8 cellular contexts compared by ENCODE assay signal in the genomic region with DNA sequence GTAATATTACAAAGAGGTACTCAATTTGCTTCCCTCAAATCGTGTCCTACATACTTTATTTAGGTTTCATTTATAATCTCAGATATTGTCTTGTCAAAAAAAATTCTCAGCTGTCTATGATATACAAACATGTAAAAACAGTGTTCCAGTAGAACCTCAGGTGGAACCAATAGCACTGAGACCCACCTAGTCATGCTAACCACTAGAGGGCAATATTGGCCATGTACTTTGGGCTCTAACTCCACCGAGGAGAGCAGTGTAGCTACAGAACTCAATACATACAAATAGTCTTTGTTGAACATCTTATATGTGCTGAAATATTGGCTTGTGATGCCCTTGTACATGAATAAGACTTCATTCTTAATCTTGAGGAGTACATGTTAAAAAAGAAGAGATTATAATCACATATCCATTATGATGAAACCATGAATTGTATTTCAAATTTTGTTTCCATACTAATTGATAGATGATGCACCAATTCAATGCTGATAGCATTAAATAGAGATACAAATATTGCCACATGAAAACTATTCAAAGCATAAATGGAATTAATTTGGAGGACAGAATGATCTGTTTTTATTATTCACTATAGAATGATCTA.
A peak's percentile ranks its signal among the peaks of the same experiment; 100 is the strongest.
DNase-seq lines count a peak whose midpoint lies in the region; ATAC-seq and TF ChIP-seq lines count a peak whose summit lies in the region.

No MANE protein-coding gene starts in this region.

- CTCF ChIA-PET in Calu3 (lab: Charles Lee), result interaction anchor here (0.7 to 0.8 kb wide), 2 partner anchors 251 to 399 kb away, joined by 4 to 7 read pairs; no protein-coding TSS in a partner anchor

- DNase-seq in Calu3 (peak; percentile 20), NCI-H82 (lab: John Stamatoyannopoulos, UW) (peak; percentile 85), choroid plexus epithelial cell (ENCODE audit: low read depth) (peak; percentile 86), lung microvascular endothelial cell (ENCODE audit: low read depth in 2 of 2) (peak; percentile 69 to 74), GOT3 (lab: John Stamatoyannopoulos, UW) (no peak)
- DNase-seq in stimulated activated effector memory CD8-positive, alpha-beta T cell treated with anti-CD3 and anti-CD28 coated beads, Interleukin-12 subunit alpha, Interleukin-12 subunit beta, amount 100 ng/mL, for 72 hours (ENCODE audit: low spot score in 2 of 2), result no peak

- H3K27ac Mint-ChIP-seq in Calu3 (ENCODE audit: unreplicated experiment), result no peak overlapping the region
- no peak overlapping the region for H3K27ac Mint-ChIP-seq in stimulated activated effector memory CD8-positive, alpha-beta T cell treated with anti-CD3 and anti-CD28 coated beads, Interleukin-12 subunit alpha, Interleukin-12 subunit beta, amount 100 ng/mL, for 72 hours

- peak; percentile 19 for TF ChIP-seq CTCF in Calu3 (IDR thresholded peaks at IDR 0.05; ENCODE audit: unreplicated experiment)
- peak; percentile 93 for TF ChIP-seq CTCF in choroid plexus epithelial cell (conservative IDR thresholded peaks at IDR 0.05; ENCODE audit: low read depth, low read length)

- intact Hi-C loops in Calu3 (cut with micrococcal nuclease; ENCODE audit: unreplicated experiment), result loop anchor here (1.0 kb wide), 1 partner anchor 400 kb away; no protein-coding TSS in a partner anchor

- H3K4me3 Mint-ChIP-seq in Calu3 (ENCODE audit: low read depth, unreplicated experiment), result no peak overlapping the region
- H3K4me3 Mint-ChIP-seq in stimulated activated effector memory CD8-positive, alpha-beta T cell treated with anti-CD3 and anti-CD28 coated beads, Interleukin-12 subunit alpha, Interleukin-12 subunit beta, amount 100 ng/mL, for 72 hours, result no peak overlapping the region

- no peaks in the 10 kb centered on the region for H3K9me3 Mint-ChIP-seq in Calu3 (ENCODE audit: low read depth, unreplicated experiment)
- peaks cover 3% of the 10 kb centered on the region for H3K9me3 Mint-ChIP-seq in stimulated activated effector memory CD8-positive, alpha-beta T cell treated with anti-CD3 and anti-CD28 coated beads, Interleukin-12 subunit alpha, Interleukin-12 subunit beta, amount 100 ng/mL, for 72 hours

- H3K4me3 ChIP-seq in choroid plexus epithelial cell (ENCODE audit: low read depth, low read length), result no peak overlapping the region

- H3K36me3 Mint-ChIP-seq in Calu3 (ENCODE audit: insufficient read depth, unreplicated experiment), result no peaks in the 10 kb centered on the region
- H3K36me3 Mint-ChIP-seq in stimulated activated effector memory CD8-positive, alpha-beta T cell treated with anti-CD3 and anti-CD28 coated beads, Interleukin-12 subunit alpha, Interleukin-12 subunit beta, amount 100 ng/mL, for 72 hours, result no peaks in the 10 kb centered on the region

- H3K4me1 Mint-ChIP-seq in Calu3 (ENCODE audit: low read depth, unreplicated experiment), result no peaks in the 10 kb centered on the region
- H3K4me1 Mint-ChIP-seq in stimulated activated effector memory CD8-positive, alpha-beta T cell treated with anti-CD3 and anti-CD28 coated beads, Interleukin-12 subunit alpha, Interleukin-12 subunit beta, amount 100 ng/mL, for 72 hours, result no peaks in the 10 kb centered on the region

- no peaks in the 10 kb centered on the region for H3K27me3 Mint-ChIP-seq in Calu3 (ENCODE audit: unreplicated experiment)

- no TSS peak for BruUV-seq in Calu3 (replicated peaks; lab: Mats Ljungman, UMichigan)

- ATAC-seq in GM19324 (IDR thresholded peaks at IDR 0.05; ENCODE audit: low FRiP score, unreplicated experiment), result peak; percentile 81
- peak; percentile 93 for ATAC-seq in HG03521 (IDR thresholded peaks at IDR 0.05; ENCODE audit: unreplicated experiment)
- no peak for ATAC-seq in stimulated activated effector memory CD8-positive, alpha-beta T cell treated with anti-CD3 and anti-CD28 coated beads, Interleukin-12 subunit alpha, Interleukin-12 subunit beta, amount 100 ng/mL, for 72 hours

Comparison
In these comparisons a context has a peak if more than half of its experiments do, and no peak if none do; other contexts are left out.
1. DNase-seq: peak in Calu3 (single experiment), NCI-H82 (single experiment), choroid plexus epithelial cell (single experiment) and lung microvascular endothelial cell (2 of 2); none in GOT3 (single experiment) and stimulated activated effector memory CD8-positive, alpha-beta T cell treated with anti-CD3 and anti-CD28 coated beads, Interleukin-12 subunit alpha, Interleukin-12 subunit beta, amount 100 ng/mL, for 72 hours (0 of 2).